Comparison of ENCODE assay signal across 25 cellular contexts in the genomic region with DNA sequence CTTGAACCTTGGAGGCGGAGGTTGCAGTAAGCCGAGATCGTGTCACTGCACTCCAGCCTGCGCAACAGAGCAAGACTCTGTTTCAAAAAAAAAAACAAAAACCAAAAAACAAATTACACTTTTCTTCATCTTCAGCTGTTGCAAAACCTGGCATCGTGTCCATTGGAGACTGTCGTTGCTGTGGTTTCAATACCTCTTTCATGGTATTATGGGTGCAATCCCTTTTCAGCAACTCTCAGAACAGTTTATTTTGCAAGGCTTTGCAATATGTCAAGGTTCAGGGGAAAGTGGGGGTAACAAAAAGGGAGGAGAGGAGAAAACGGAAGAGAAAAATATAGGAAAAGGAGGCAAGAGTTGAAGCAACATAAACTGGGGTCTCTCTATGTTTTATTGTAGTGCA. TPM values are rescaled to one million over a fixed set of nuclear protein-coding genes. Genes with fewer than 3 reads are reported as not detected.
DNase-seq lines count a peak whose midpoint lies in the region; ATAC-seq and TF ChIP-seq lines count a peak whose summit lies in the region.
"Had no signal": no experiment of that assay in that cellular context is flagged by ENCODE, and none has a peak within 500 bp of the region (broad histone marks: within the 10 kb centered on the region; RNA-seq: fewer than 3 reads in every experiment).

No MANE protein-coding gene starts in this region.

- H3K27ac ChIP-seq in prostate gland, result no peak overlapping the region
- H3K27ac ChIP-seq: C4-2B, left lung, neutrophil, SJSA1 had no signal

- no peaks in the 10 kb centered on the region for H3K36me3 Mint-ChIP-seq in activated naive CD8-positive, alpha-beta T cell
- H3K36me3 Mint-ChIP-seq in activated naive CD8-positive, alpha-beta T cell treated with anti-CD3 and anti-CD28 coated beads, Interleukin-2, amount 50 U/mL, for 24 hours (ENCODE audit: low read depth), result no peaks in the 10 kb centered on the region
- H3K36me3 Mint-ChIP-seq in memory B cell, result no peaks in the 10 kb centered on the region
- H3K36me3 Mint-ChIP-seq: activated CD4-positive, alpha-beta memory T cell treated with anti-CD3 and anti-CD28 coated beads for 36 hours had no signal

- TF ChIP-seq CTCF in prostate gland (IDR thresholded peaks at IDR 0.05), result no peak

- peak overlapping the region; percentile 87 for H3K4me3 Mint-ChIP-seq in activated naive CD8-positive, alpha-beta T cell
- H3K4me3 Mint-ChIP-seq in activated naive CD8-positive, alpha-beta T cell treated with anti-CD3 and anti-CD28 coated beads, Interleukin-2, amount 50 U/mL, for 24 hours, result no peak overlapping the region
- H3K4me3 Mint-ChIP-seq in memory B cell, result peak overlapping the region; percentile 38
- H3K4me3 Mint-ChIP-seq: endodermal cell had no signal

- no peaks in the 10 kb centered on the region for H3K27me3 Mint-ChIP-seq in activated naive CD8-positive, alpha-beta T cell
- H3K27me3 Mint-ChIP-seq in activated naive CD8-positive, alpha-beta T cell treated with anti-CD3 and anti-CD28 coated beads, Interleukin-2, amount 50 U/mL, for 24 hours, result peaks cover 2% of the 10 kb centered on the region
- H3K27me3 Mint-ChIP-seq in memory B cell, result peaks cover 3% of the 10 kb centered on the region

- ATAC-seq in activated naive CD8-positive, alpha-beta T cell treated with anti-CD3 and anti-CD28 coated beads, Interleukin-2, amount 50 U/mL, for 24 hours, result no peak
- ATAC-seq in memory B cell (ENCODE audit: low read depth) (no peak), GM19324 (IDR thresholded peaks at IDR 0.05; ENCODE audit: low FRiP score, unreplicated experiment) (no peak)
- ATAC-seq: Panc1 had no signal

- no peaks in the 10 kb centered on the region for H3K9me3 ChIP-seq in prostate gland
- H3K9me3 ChIP-seq: left lung, neutrophil, SJSA1, uterus had no signal

- no peaks in the 10 kb centered on the region for H3K36me3 ChIP-seq in prostate gland
- H3K36me3 ChIP-seq: left lung, neutrophil, SJSA1, uterus had no signal

- H3K27ac Mint-ChIP-seq in activated naive CD8-positive, alpha-beta T cell, result no peak overlapping the region
- H3K27ac Mint-ChIP-seq in activated naive CD8-positive, alpha-beta T cell treated with anti-CD3 and anti-CD28 coated beads, Interleukin-2, amount 50 U/mL, for 24 hours, result no peak overlapping the region
- no peak overlapping the region for H3K27ac Mint-ChIP-seq in memory B cell
- H3K27ac Mint-ChIP-seq: activated CD4-positive, alpha-beta memory T cell treated with anti-CD3 and anti-CD28 coated beads for 36 hours had no signal

- TF ChIP-seq POLR2A in prostate gland (IDR thresholded peaks at IDR 0.05), result no peak

- H3K4me1 Mint-ChIP-seq in activated naive CD8-positive, alpha-beta T cell (ENCODE audit: low read depth), result peaks cover 6% of the 10 kb centered on the region
- peaks cover 6% of the 10 kb centered on the region for H3K4me1 Mint-ChIP-seq in activated naive CD8-positive, alpha-beta T cell treated with anti-CD3 and anti-CD28 coated beads, Interleukin-2, amount 50 U/mL, for 24 hours
- peaks cover 3% of the 10 kb centered on the region for H3K4me1 Mint-ChIP-seq in memory B cell

- WGBS in prostate gland, result 79% methylated on average over 7 of the region's 7 CpGs

- H3K4me1 ChIP-seq in prostate gland (replicated peaks), result no peaks in the 10 kb centered on the region
- H3K4me1 ChIP-seq: left lung, SJSA1, uterus had no signal

- no peaks in the 10 kb centered on the region for H3K27me3 ChIP-seq in prostate gland (replicated peaks; ENCODE audit: insufficient read depth)
- H3K27me3 ChIP-seq: left lung, neutrophil, SJSA1, uterus had no signal

- DNase-seq in activated naive CD8-positive, alpha-beta T cell treated with anti-CD3 and anti-CD28 coated beads, Interleukin-2, amount 50 U/mL, for 24 hours, result no peak
- DNase-seq in SIG-M5 (lab: John Stamatoyannopoulos, UW) (peak; percentile 31), memory B cell (ENCODE audit: low spot score in 2 of 2) (no peak), DMS79 treated with DMSO at 0.1 percent for 48 hours (lab: John Stamatoyannopoulos, UW) (no peak), A172 (ENCODE audit: low spot score) (no peak), prostate gland (ENCODE audit: low spot score) (no peak)
- DNase-seq: activated CD4-positive, alpha-beta memory T cell treated with anti-CD3 and anti-CD28 coated beads for 36 hours; activated naive CD4-positive, alpha-beta T cell treated with anti-CD3 and anti-CD28 coated beads, Interleukin-2, amount 50 U/mL, for 16 hours; DMS153; GDM1; IMR-90; left lung; NCI-H187; NCI-H226; stimulated activated CD8-positive, alpha-beta memory T cell treated with anti-CD3 and anti-CD28 coated beads, Interleukin-4, amount 100 ng/mL, for 48 hours; T-helper 2 cell; uterus had no signal

- no peak overlapping the region for H3K4me3 ChIP-seq in prostate gland
- H3K4me3 ChIP-seq: SJSA1 had no signal

- intact Hi-C loops in prostate gland (cut with DNase I), result no loop called here

- H3K9me3 Mint-ChIP-seq in activated naive CD8-positive, alpha-beta T cell (ENCODE audit: low read depth), result no peaks in the 10 kb centered on the region
- no peaks in the 10 kb centered on the region for H3K9me3 Mint-ChIP-seq in activated naive CD8-positive, alpha-beta T cell treated with anti-CD3 and anti-CD28 coated beads, Interleukin-2, amount 50 U/mL, for 24 hours
- H3K9me3 Mint-ChIP-seq in memory B cell, result no peaks in the 10 kb centered on the region
- H3K9me3 Mint-ChIP-seq: activated CD4-positive, alpha-beta memory T cell treated with anti-CD3 and anti-CD28 coated beads for 36 hours; endodermal cell had no signal

RNA-seq across cellular contexts. Expression of a gene that starts 40.8 kb away (rescaled TPM):
- total RNA-seq in A172 (2014; rRNA removed; shearing (Covaris generic)), result 17.7 and 32.0 TPM in 2 replicates
- 10 to 100 TPM; 52.1 to 69.5 TPM for total RNA-seq in prostate gland

RNA-seq across cellular contexts. Expression of a gene that starts 59.6 kb away (rescaled TPM):
- 7.2 and 11.7 TPM in 2 replicates for total RNA-seq in A172 (2014; rRNA removed; shearing (Covaris generic))
- 1 to 10 TPM; 4.6 to 5.2 TPM for total RNA-seq in prostate gland
- total RNA-seq: activated CD4-positive, alpha-beta memory T cell treated with anti-CD3 and anti-CD28 coated beads for 36 hours; mononuclear cell had no signal
